ENCODE assay signal across 28 cellular contexts in genomic region chr6:8108759-8109539, GRCh38. TPM values are rescaled to one million over a fixed set of nuclear protein-coding genes. Genes with fewer than 3 reads are reported as not detected.
DNase-seq lines count a peak whose midpoint lies in the region; FAIRE-seq and TF ChIP-seq lines count a peak whose summit lies in the region.
"Had no signal": no experiment of that assay in that cellular context is flagged by ENCODE, and none has a peak within 500 bp of the region (broad histone marks: within the 10 kb centered on the region; RNA-seq: fewer than 3 reads in every experiment).

No MANE protein-coding gene starts in this region.

- POLR2A ChIA-PET in HEK293 (lab: Yijun Ruan, JAX), result no interaction called here

- H3K27me3 Mint-ChIP-seq in astrocyte (ENCODE audit: low read depth, unreplicated experiment) (peaks cover 4% of the 10 kb centered on the region), neural crest cell (ENCODE audit: low read depth) (peaks cover 17% of the 10 kb centered on the region)

- peak overlapping the region; percentile 13 for H3K9ac ChIP-seq in astrocyte (ENCODE audit: low read length)

- no peaks in the 10 kb centered on the region for H3K36me3 Mint-ChIP-seq in astrocyte (ENCODE audit: low read depth, unreplicated experiment)
- H3K36me3 Mint-ChIP-seq in neural crest cell (ENCODE audit: low read depth), result no peaks in the 10 kb centered on the region
- H3K36me3 Mint-ChIP-seq: activated CD4-positive, alpha-beta memory T cell treated with anti-CD3 and anti-CD28 coated beads for 36 hours; activated naive CD4-positive, alpha-beta T cell treated with anti-CD3 and anti-CD28 coated beads, Interleukin-2, amount 10 ng/mL, durations not matched to agents 7 days and 5 days had no signal

- H3K4me1 Mint-ChIP-seq in astrocyte (ENCODE audit: low read depth, unreplicated experiment) (peaks cover 5% of the 10 kb centered on the region), neural crest cell (peaks cover 16% of the 10 kb centered on the region)
- H3K4me1 Mint-ChIP-seq: activated naive CD4-positive, alpha-beta T cell treated with anti-CD3 and anti-CD28 coated beads, Interleukin-2, amount 10 ng/mL, durations not matched to agents 7 days and 5 days; naive thymus-derived CD8-positive, alpha-beta T cell; T-helper 17 cell had no signal

- no peak for FAIRE-seq in astrocyte (lab: Jason Lieb, UNC)
- no peak for FAIRE-seq in H54 (lab: Jason Lieb, UNC)
- FAIRE-seq: frontal cortex, RCC 7860, small intestine had no signal

- H3K79me2 ChIP-seq in ACC112 (ENCODE audit: control insufficient read depth, insufficient read depth, low read length, unreplicated experiment) (no peaks in the 10 kb centered on the region), astrocyte (ENCODE audit: insufficient read depth, low read length) (no peaks in the 10 kb centered on the region)
- H3K79me2 ChIP-seq: hepatocyte had no signal

- no peak overlapping the region for H2AFZ ChIP-seq in ACC112 (ENCODE audit: low read length, unreplicated experiment)
- no peak overlapping the region for H2AFZ ChIP-seq in astrocyte (ENCODE audit: low read depth, low read length)
- H2AFZ ChIP-seq: hepatocyte had no signal

- no peaks in the 10 kb centered on the region for H3K9me3 ChIP-seq in HEK293 (ENCODE audit: control insufficient read depth, insufficient read depth, low read depth, low read length)
- no peaks in the 10 kb centered on the region for H3K9me3 ChIP-seq in astrocyte (ENCODE audit: insufficient read depth, low read depth, low read length)
- H3K9me3 ChIP-seq: Caco-2, tibial artery had no signal

- H3K4me3 Mint-ChIP-seq in astrocyte (ENCODE audit: unreplicated experiment) (no peak overlapping the region), neural crest cell (no peak overlapping the region)
- H3K4me3 Mint-ChIP-seq: activated CD4-positive, alpha-beta memory T cell treated with anti-CD3 and anti-CD28 coated beads for 36 hours; activated naive CD4-positive, alpha-beta T cell treated with anti-CD3 and anti-CD28 coated beads, Interleukin-2, amount 10 ng/mL, durations not matched to agents 7 days and 5 days; naive thymus-derived CD8-positive, alpha-beta T cell; T-helper 17 cell had no signal

- H3K4me2 ChIP-seq in astrocyte (ENCODE audit: low read length), result peak overlapping the region; percentile 58
- H3K4me2 ChIP-seq: hepatocyte had no signal

- no peak for TF ChIP-seq POLR2A in H54 (IDR thresholded peaks at IDR 0.05; ENCODE audit: low read depth, low read length)

- H3K27ac ChIP-seq in ACC112 (ENCODE audit: low read depth, low read length), result peak overlapping the region; percentile 93
- no peak overlapping the region for H3K27ac ChIP-seq in HEK293 (ENCODE audit: extremely low read depth, low read depth, low read length)
- H3K27ac ChIP-seq in astrocyte (ENCODE audit: low read depth, low read length), result peak overlapping the region; percentile 66
- H3K27ac ChIP-seq: coronary artery, hepatocyte, SK-N-MC, tibial artery had no signal

- DNase-seq in astrocyte (ENCODE audit: low read depth), result no peak
- no peak for DNase-seq in neural crest cell (ENCODE audit: low read depth, low spot score)
- DNase-seq in amygdala (lab: John Stamatoyannopoulos, UW), result no peak
- DNase-seq in GF-D8 (lab: John Stamatoyannopoulos, UW), result no peak
- DNase-seq in H54 (ENCODE audit: insufficient read length, low spot score), result no peak
- DNase-seq: activated CD4-positive, alpha-beta memory T cell treated with anti-CD3 and anti-CD28 coated beads for 36 hours; activated CD4-positive, CD25-positive, alpha-beta regulatory T cell treated with anti-CD3 and anti-CD28 coated beads, Interleukin-2, amount 50 U/mL, for 72 hours; activated CD8-positive, alpha-beta memory T cell treated with anti-CD3 and anti-CD28 coated beads, Interleukin-2, amount 50 U/mL, for 4 hours; activated naive CD4-positive, alpha-beta T cell treated with anti-CD3 and anti-CD28 coated beads, Interleukin-2, amount 10 ng/mL, durations not matched to agents 7 days and 5 days; Caco-2; effector memory CD4-positive, alpha-beta T cell; KG1; left colon; midbrain; naive thymus-derived CD8-positive, alpha-beta T cell; NCI-H2029 treated with DMSO at 0.1 percent for 48 hours; small intestine; stimulated activated CD4-positive, alpha-beta T cell treated with anti-CD3 and anti-CD28 coated beads, Interleukin-1b, Interleukin-23, amount 100 ng/mL, for 48 hours; T-helper 17 cell; tibial artery had no signal

- no peaks in the 10 kb centered on the region for H3K36me3 ChIP-seq in ACC112 (ENCODE audit: insufficient read depth, low read length)
- H3K36me3 ChIP-seq in HEK293 (ENCODE audit: control insufficient read depth in 2 of 2, insufficient read depth in 1 of 2, low read length in 2 of 2), result no peaks in the 10 kb centered on the region
- no peaks in the 10 kb centered on the region for H3K36me3 ChIP-seq in astrocyte (ENCODE audit: insufficient read depth, low read length)
- H3K36me3 ChIP-seq: MG63, tibial artery had no signal

- H3K4me3 ChIP-seq in ACC112 (ENCODE audit: low read depth, low read length), result no peak overlapping the region
- H3K4me3 ChIP-seq in HEK293 (ENCODE audit: low read depth, low read length), result no peak overlapping the region
- H3K4me3 ChIP-seq in astrocyte (ENCODE audit: insufficient read depth, low read depth, low read length), result peak overlapping the region; percentile 3
- H3K4me3 ChIP-seq: coronary artery, hepatocyte, MG63, SK-N-MC, tibial artery had no signal

- H3K4me1 ChIP-seq in ACC112 (ENCODE audit: control insufficient read depth, insufficient read depth, low read length, unreplicated experiment) (peaks cover 18% of the 10 kb centered on the region), HEK293 (ENCODE audit: control insufficient read depth, insufficient read depth, low read length) (no peaks in the 10 kb centered on the region), astrocyte (ENCODE audit: insufficient read depth, low read length) (peaks cover 11% of the 10 kb centered on the region)
- H3K4me1 ChIP-seq: Caco-2, tibial artery had no signal

- TF ChIP-seq CTCF in HEK293 (tag by site-specific recombination; IDR thresholded peaks at IDR 0.05) (no peak), astrocyte (IDR thresholded peaks at IDR 0.05; ENCODE audit: insufficient read depth, low read depth, low read length) (no peak), neural crest cell (conservative IDR thresholded peaks at IDR 0.05) (no peak)

- H3K27me3 ChIP-seq in ACC112 (ENCODE audit: insufficient read depth, low read length) (no peaks in the 10 kb centered on the region), astrocyte (ENCODE audit: insufficient read depth, low read length) (no peaks in the 10 kb centered on the region)
- H3K27me3 ChIP-seq: hepatocyte, MG63 had no signal

- H3K27ac Mint-ChIP-seq in astrocyte (ENCODE audit: unreplicated experiment), result peak overlapping the region; percentile 81
- peak overlapping the region; percentile 47 for H3K27ac Mint-ChIP-seq in neural crest cell (ENCODE audit: unreplicated experiment)
- H3K27ac Mint-ChIP-seq: activated CD4-positive, alpha-beta memory T cell treated with anti-CD3 and anti-CD28 coated beads for 36 hours; activated naive CD4-positive, alpha-beta T cell treated with anti-CD3 and anti-CD28 coated beads, Interleukin-2, amount 10 ng/mL, durations not matched to agents 7 days and 5 days; naive thymus-derived CD8-positive, alpha-beta T cell; T-helper 17 cell had no signal

- no peaks in the 10 kb centered on the region for H4K20me1 ChIP-seq in astrocyte (ENCODE audit: insufficient read depth, low read length)

- CTCF ChIA-PET in HEK293 (lab: Yijun Ruan, JAX), result no interaction called here

- H3K9me3 Mint-ChIP-seq in astrocyte (ENCODE audit: unreplicated experiment) (peaks cover 2% of the 10 kb centered on the region), neural crest cell (no peaks in the 10 kb centered on the region)
- H3K9me3 Mint-ChIP-seq: activated CD4-positive, alpha-beta memory T cell treated with anti-CD3 and anti-CD28 coated beads for 36 hours; activated naive CD4-positive, alpha-beta T cell treated with anti-CD3 and anti-CD28 coated beads, Interleukin-2, amount 10 ng/mL, durations not matched to agents 7 days and 5 days had no signal

TF ChIP-seq in HEK293, 187 proteins besides CTCF, POLR2A, EP300 and RAD21:
- TF ChIP-seq ZBTB1 (tag by site-specific recombination; IDR thresholded peaks at IDR 0.05), result no peak
- TF ChIP-seq ZNF513 (tag by site-specific recombination; IDR thresholded peaks at IDR 0.05), result 0 out of 2 replicates have a peak, but pooled peaks have one; percentile 27

RNA-seq across cellular contexts. Expression of gene EEF1E1, which starts 6.6 kb away (rescaled TPM):
- total RNA-seq in astrocyte (35.5 and 44.5 TPM in 2 replicates), neural crest cell (49.9 and 53.2 TPM in 2 replicates)

RNA-seq across cellular contexts. Expression of gene BLOC1S5, which starts 44.8 kb away (rescaled TPM):
- 8.2 and 8.4 TPM in 2 replicates for total RNA-seq in astrocyte
- total RNA-seq in neural crest cell, result 21.9 and 23.2 TPM in 2 replicates
